Comparison of ENCODE assay signal across 8 cellular contexts in the genomic region with DNA sequence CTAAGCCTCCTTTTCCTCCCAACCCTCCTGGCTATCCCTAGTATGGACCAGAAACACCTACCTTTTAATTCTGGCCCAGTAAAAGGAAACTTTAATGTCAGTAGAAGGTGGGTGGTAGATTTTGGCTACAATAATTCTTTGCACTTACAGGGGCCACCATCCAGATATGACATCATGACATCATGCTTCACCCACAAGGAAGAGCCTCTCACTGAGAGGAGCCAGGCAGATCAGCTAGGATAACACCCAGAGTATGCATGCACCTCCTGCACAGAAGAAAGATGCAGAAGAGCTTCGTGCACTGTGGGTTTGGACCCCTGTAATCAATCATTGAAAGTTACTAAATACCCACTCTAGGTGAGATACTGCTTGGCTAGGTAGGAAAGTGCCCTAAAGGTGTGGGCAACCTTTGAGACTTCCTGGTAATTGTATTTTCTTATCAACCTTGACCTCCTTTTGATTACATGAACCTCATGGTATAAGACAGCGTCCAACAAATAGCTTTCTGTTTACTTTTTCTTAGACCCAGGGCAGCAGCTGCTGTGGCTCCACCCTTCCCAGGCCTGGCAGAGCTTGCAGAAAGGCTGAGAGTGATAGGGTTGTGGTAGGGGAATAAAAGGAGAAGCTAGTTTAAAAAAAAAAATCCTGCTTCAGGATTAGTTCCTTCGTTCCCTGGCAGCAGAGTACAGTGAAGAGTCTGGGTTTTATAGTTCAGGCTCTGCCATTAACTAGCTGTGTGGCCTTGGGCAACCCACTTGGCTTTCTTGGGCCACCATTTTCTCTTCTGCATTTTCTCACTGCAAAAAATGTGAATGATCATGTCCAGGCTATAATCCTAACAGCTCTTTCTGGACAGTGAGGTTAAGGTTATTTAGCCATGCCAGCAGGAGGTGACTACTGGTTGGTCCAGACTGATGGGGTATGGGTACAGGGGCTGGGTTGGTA. TPM values are rescaled to one million over a fixed set of nuclear protein-coding genes. Genes with fewer than 3 reads are reported as not detected.
A peak's percentile ranks its signal among the peaks of the same experiment; 100 is the strongest.
DNase-seq lines count a peak whose midpoint lies in the region; ATAC-seq and TF ChIP-seq lines count a peak whose summit lies in the region.

No MANE protein-coding gene starts in this region.

- ATAC-seq in HG03025 (IDR thresholded peaks at IDR 0.05; ENCODE audit: low FRiP score, unreplicated experiment) = no peak

- peaks cover 13% of the 10 kb centered on the region for H3K36me3 Mint-ChIP-seq in osteocyte (ENCODE audit: unreplicated experiment)

- no peaks in the 10 kb centered on the region for H3K9me3 Mint-ChIP-seq in osteocyte (ENCODE audit: unreplicated experiment)

- peak; percentile 92 for DNase-seq in DMS79 treated with DMSO at 0.1 percent for 48 hours (lab: John Stamatoyannopoulos, UW)
- DNase-seq in NCI-H345 (lab: John Stamatoyannopoulos, UW) = peak; percentile 75
- DNase-seq in osteocyte (ENCODE audit: extremely low spot score, unreplicated experiment) = no peak
- DNase-seq in NK-92 treated with Interleukin-12 subunit alpha and Interleukin-12 subunit beta, amount 100 ng/mL, for 24 hours (lab: John Stamatoyannopoulos, UW) = no peak
- DNase-seq in activated CD4-positive, CD25-positive, alpha-beta regulatory T cell treated with anti-CD3 and anti-CD28 coated beads, Interleukin-2, amount 50 U/mL, for 72 hours = no peak
- DNase-seq in AG08395 (ENCODE audit: low spot score) = no peak

- peak overlapping the region; percentile 95 for H3K27ac Mint-ChIP-seq in osteocyte (ENCODE audit: unreplicated experiment)

- H3K4me1 Mint-ChIP-seq in osteocyte (ENCODE audit: unreplicated experiment) = peaks cover 77% of the 10 kb centered on the region

- no peaks in the 10 kb centered on the region for H3K27me3 Mint-ChIP-seq in osteocyte (ENCODE audit: unreplicated experiment)

- TF ChIP-seq CTCF in osteocyte (IDR thresholded peaks at IDR 0.05) = no peak

- H3K27ac ChIP-seq in cingulate gyrus (ENCODE audit: low read depth, low read length) = peak overlapping the region; percentile 49

- no peak overlapping the region for H3K4me3 Mint-ChIP-seq in osteocyte (ENCODE audit: unreplicated experiment)

RNA-seq across cellular contexts. Expression of gene MAP3K14, which starts 6.2 kb away (rescaled TPM):
- 12.7 and 13.2 TPM in 2 replicates for total RNA-seq in osteocyte

RNA-seq across cellular contexts. Expression of gene SPATA32, which starts 48.8 kb away (rescaled TPM):
- total RNA-seq in osteocyte = 0.18 TPM in 1 of 2 replicates, not detected in the other

Comparison
In these comparisons a context has a peak if more than half of its experiments do, and no peak if none do; other contexts are left out.
1. DNase-seq: peak in DMS79 treated with DMSO at 0.1 percent for 48 hours (single experiment) and NCI-H345 (single experiment); none in osteocyte (single experiment), NK-92 treated with Interleukin-12 subunit alpha and Interleukin-12 subunit beta, amount 100 ng/mL, for 24 hours (single experiment), activated CD4-positive, CD25-positive, alpha-beta regulatory T cell treated with anti-CD3 and anti-CD28 coated beads, Interleukin-2, amount 50 U/mL, for 72 hours (single experiment) and AG08395 (single experiment).